In the genomic region with DNA sequence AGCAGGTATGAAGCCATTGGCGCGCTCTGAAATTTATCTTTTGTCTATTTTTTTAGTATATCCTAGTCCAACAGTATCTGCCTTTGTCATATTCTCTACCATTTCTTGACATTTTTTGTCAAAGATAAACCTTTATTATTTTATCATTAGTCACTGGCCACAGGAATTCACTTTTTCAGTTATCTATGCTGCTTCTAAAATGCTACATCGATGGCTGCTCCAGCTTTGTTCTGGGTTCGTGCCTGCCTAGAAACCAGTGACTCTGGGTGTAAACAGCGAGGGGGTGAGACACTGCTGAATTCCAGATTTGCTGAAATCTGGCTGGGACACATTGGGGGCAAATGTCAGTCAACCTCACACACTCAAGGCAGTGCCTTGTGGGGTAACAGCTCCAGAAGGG, we compare ENCODE assay signal across 18 cellular contexts.
A peak's percentile ranks its signal among the peaks of the same experiment; 100 is the strongest.
DNase-seq lines count a peak whose midpoint lies in the region; ATAC-seq and TF ChIP-seq lines count a peak whose summit lies in the region.
"Had no signal": no experiment of that assay in that cellular context is flagged by ENCODE, and none has a peak within 500 bp of the region (broad histone marks: within the 10 kb centered on the region; RNA-seq: fewer than 3 reads in every experiment).

No MANE protein-coding gene starts in this region.

- POLR2A ChIA-PET in activated CD4-positive, alpha-beta memory T cell treated with anti-CD3 and anti-CD28 coated beads for 36 hours (lab: Charles Lee), result no interaction called here

- CTCF ChIA-PET in activated CD4-positive, alpha-beta memory T cell treated with anti-CD3 and anti-CD28 coated beads for 36 hours (lab: Charles Lee), result no interaction called here

- H3K4me3 Mint-ChIP-seq in activated CD4-positive, alpha-beta memory T cell treated with anti-CD3 and anti-CD28 coated beads for 36 hours, result no peak overlapping the region
- H3K4me3 Mint-ChIP-seq: CD8-positive, alpha-beta memory T cell; immature natural killer cell; stimulated activated naive CD8-positive, alpha-beta T cell treated with anti-CD3 and anti-CD28 coated beads, Interleukin-15, Interleukin-2, amounts not matched to agents 100 ng/mL and 50 ng/mL, for 24 hours had no signal

- intact Hi-C loops in activated CD4-positive, alpha-beta memory T cell treated with anti-CD3 and anti-CD28 coated beads for 36 hours (cut with micrococcal nuclease), result no loop called here

- H3K4me1 Mint-ChIP-seq in activated CD4-positive, alpha-beta memory T cell treated with anti-CD3 and anti-CD28 coated beads for 36 hours (ENCODE audit: low read depth), result no peaks in the 10 kb centered on the region
- H3K4me1 Mint-ChIP-seq: CD8-positive, alpha-beta memory T cell; immature natural killer cell had no signal

- no peak overlapping the region for H3K4me3 ChIP-seq in fibroblast of pulmonary artery (replicated peaks; ENCODE audit: low read depth, low read length)
- H3K4me3 ChIP-seq: body of pancreas, SK-N-MC, skin epidermis, uterus had no signal

- peaks cover 24% of the 10 kb centered on the region for H3K9me3 Mint-ChIP-seq in activated CD4-positive, alpha-beta memory T cell treated with anti-CD3 and anti-CD28 coated beads for 36 hours

- no peak for TF ChIP-seq CTCF in fibroblast of pulmonary artery (IDR thresholded peaks at IDR 0.05; ENCODE audit: low read length, missing control alignments)

- DNase-seq in GM04503 (ENCODE audit: low read depth) (peak; percentile 12), fibroblast of pulmonary artery (ENCODE audit: low read depth) (peak; percentile 87), stromal cell of bone marrow (ENCODE audit: low read depth) (peak; percentile 44), hippocampal formation (lab: John Stamatoyannopoulos, UW) (no peak)
- DNase-seq in activated CD4-positive, alpha-beta memory T cell treated with anti-CD3 and anti-CD28 coated beads for 36 hours, result no peak
- DNase-seq in stimulated activated CD4-positive, alpha-beta T cell treated with anti-CD3 and anti-CD28 coated beads, Interleukin-4, amount 100 ng/mL, for 1 hour, result no peak
- DNase-seq: activated effector memory CD4-positive, alpha-beta T cell treated with Interleukin-2 at 50 U/mL for 16 hours; body of pancreas; CD8-positive, alpha-beta memory T cell; foreskin melanocyte; immature natural killer cell; mesendoderm; NCI-H446; uterus had no signal

- no peak overlapping the region for H3K27ac Mint-ChIP-seq in activated CD4-positive, alpha-beta memory T cell treated with anti-CD3 and anti-CD28 coated beads for 36 hours
- H3K27ac Mint-ChIP-seq: CD8-positive, alpha-beta memory T cell; immature natural killer cell; stimulated activated naive CD8-positive, alpha-beta T cell treated with anti-CD3 and anti-CD28 coated beads, Interleukin-15, Interleukin-2, amounts not matched to agents 100 ng/mL and 50 ng/mL, for 24 hours had no signal

- H3K36me3 Mint-ChIP-seq in activated CD4-positive, alpha-beta memory T cell treated with anti-CD3 and anti-CD28 coated beads for 36 hours, result peaks cover 2% of the 10 kb centered on the region
- H3K36me3 Mint-ChIP-seq: CD8-positive, alpha-beta memory T cell; immature natural killer cell had no signal

- peak; percentile 70 for ATAC-seq in SK-N-SH treated with all-trans-retinoic acid at 6 μM for 48 hours
- ATAC-seq: body of pancreas had no signal

- H3K27me3 Mint-ChIP-seq in activated CD4-positive, alpha-beta memory T cell treated with anti-CD3 and anti-CD28 coated beads for 36 hours, result peaks cover 12% of the 10 kb centered on the region

TF ChIP-seq in SK-N-SH treated with all-trans-retinoic acid at 6 μM for 48 hours, 23 proteins besides CTCF, POLR2A, EP300 and RAD21:
- TF ChIP-seq ZFP30 (CRISPR knock-in tag; IDR thresholded peaks at IDR 0.05), result no peak
- no peak for TF ChIP-seq ARNTL (CRISPR knock-in tag; IDR thresholded peaks at IDR 0.05; ENCODE audit: borderline replicate concordance, low read depth)
- TF ChIP-seq TOX (CRISPR knock-in tag; IDR thresholded peaks at IDR 0.05; ENCODE audit: borderline replicate concordance), result no peak
- TF ChIP-seq OSR1 (CRISPR knock-in tag; IDR thresholded peaks at IDR 0.05), result no peak
- TF ChIP-seq ZC3H10 (CRISPR knock-in tag; IDR thresholded peaks at IDR 0.05), result no peak
- no peak for TF ChIP-seq GLIS3 (CRISPR knock-in tag; IDR thresholded peaks at IDR 0.05)
- no peak for TF ChIP-seq SNAI2 (CRISPR knock-in tag; IDR thresholded peaks at IDR 0.05)
- no peak for TF ChIP-seq PPARA (CRISPR knock-in tag; IDR thresholded peaks at IDR 0.05; ENCODE audit: borderline replicate concordance)
- TF ChIP-seq CSDC2 (CRISPR knock-in tag; IDR thresholded peaks at IDR 0.05), result no peak
- TF ChIP-seq, protein P1, sequence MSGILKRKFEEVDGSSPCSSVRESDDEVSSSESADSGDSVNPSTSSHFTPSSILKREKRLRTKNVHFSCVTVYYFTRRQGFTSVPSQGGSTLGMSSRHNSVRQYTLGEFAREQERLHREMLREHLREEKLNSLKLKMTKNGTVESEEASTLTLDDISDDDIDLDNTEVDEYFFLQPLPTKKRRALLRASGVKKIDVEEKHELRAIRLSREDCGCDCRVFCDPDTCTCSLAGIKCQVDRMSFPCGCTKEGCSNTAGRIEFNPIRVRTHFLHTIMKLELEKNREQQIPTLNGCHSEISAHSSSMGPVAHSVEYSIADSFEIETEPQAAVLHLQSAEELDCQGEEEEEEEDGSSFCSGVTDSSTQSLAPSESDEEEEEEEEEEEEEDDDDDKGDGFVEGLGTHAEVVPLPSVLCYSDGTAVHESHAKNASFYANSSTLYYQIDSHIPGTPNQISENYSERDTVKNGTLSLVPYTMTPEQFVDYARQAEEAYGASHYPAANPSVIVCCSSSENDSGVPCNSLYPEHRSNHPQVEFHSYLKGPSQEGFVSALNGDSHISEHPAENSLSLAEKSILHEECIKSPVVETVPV (CRISPR knock-in tag; IDR thresholded peaks at IDR 0.05), result no peak
- TF ChIP-seq, protein P2, sequence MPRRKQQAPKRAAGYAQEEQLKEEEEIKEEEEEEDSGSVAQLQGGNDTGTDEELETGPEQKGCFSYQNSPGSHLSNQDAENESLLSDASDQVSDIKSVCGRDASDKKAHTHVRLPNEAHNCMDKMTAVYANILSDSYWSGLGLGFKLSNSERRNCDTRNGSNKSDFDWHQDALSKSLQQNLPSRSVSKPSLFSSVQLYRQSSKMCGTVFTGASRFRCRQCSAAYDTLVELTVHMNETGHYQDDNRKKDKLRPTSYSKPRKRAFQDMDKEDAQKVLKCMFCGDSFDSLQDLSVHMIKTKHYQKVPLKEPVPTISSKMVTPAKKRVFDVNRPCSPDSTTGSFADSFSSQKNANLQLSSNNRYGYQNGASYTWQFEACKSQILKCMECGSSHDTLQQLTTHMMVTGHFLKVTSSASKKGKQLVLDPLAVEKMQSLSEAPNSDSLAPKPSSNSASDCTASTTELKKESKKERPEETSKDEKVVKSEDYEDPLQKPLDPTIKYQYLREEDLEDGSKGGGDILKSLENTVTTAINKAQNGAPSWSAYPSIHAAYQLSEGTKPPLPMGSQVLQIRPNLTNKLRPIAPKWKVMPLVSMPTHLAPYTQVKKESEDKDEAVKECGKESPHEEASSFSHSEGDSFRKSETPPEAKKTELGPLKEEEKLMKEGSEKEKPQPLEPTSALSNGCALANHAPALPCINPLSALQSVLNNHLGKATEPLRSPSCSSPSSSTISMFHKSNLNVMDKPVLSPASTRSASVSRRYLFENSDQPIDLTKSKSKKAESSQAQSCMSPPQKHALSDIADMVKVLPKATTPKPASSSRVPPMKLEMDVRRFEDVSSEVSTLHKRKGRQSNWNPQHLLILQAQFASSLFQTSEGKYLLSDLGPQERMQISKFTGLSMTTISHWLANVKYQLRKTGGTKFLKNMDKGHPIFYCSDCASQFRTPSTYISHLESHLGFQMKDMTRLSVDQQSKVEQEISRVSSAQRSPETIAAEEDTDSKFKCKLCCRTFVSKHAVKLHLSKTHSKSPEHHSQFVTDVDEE (CRISPR knock-in tag; IDR thresholded peaks at IDR 0.05), result no peak
- no peak for TF ChIP-seq BACH2 (CRISPR knock-in tag; IDR thresholded peaks at IDR 0.05; ENCODE audit: borderline replicate concordance)
- TF ChIP-seq, protein P3, sequence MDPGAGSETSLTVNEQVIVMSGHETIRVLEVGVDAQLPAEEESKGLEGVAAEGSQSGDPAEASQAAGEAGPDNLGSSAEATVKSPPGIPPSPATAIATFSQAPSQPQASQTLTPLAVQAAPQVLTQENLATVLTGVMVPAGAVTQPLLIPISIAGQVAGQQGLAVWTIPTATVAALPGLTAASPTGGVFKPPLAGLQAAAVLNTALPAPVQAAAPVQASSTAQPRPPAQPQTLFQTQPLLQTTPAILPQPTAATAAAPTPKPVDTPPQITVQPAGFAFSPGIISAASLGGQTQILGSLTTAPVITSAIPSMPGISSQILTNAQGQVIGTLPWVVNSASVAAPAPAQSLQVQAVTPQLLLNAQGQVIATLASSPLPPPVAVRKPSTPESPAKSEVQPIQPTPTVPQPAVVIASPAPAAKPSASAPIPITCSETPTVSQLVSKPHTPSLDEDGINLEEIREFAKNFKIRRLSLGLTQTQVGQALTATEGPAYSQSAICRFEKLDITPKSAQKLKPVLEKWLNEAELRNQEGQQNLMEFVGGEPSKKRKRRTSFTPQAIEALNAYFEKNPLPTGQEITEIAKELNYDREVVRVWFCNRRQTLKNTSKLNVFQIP (CRISPR knock-in tag; IDR thresholded peaks at IDR 0.05; ENCODE audit: borderline replicate concordance, low read depth), result no peak
- TF ChIP-seq ZFP3 (CRISPR knock-in tag; IDR thresholded peaks at IDR 0.05), result no peak
- no peak for TF ChIP-seq ZNF70 (CRISPR knock-in tag; IDR thresholded peaks at IDR 0.05)
- TF ChIP-seq ZNF8 (CRISPR knock-in tag; IDR thresholded peaks at IDR 0.05), result no peak
- TF ChIP-seq ISL1 (CRISPR knock-in tag; IDR thresholded peaks at IDR 0.05), result no peak
- TF ChIP-seq RARB (CRISPR knock-in tag; IDR thresholded peaks at IDR 0.05), result no peak
- no peak for TF ChIP-seq ZNF565 (CRISPR knock-in tag; conservative IDR thresholded peaks at IDR 0.05; ENCODE audit: low read depth)
- no peak for TF ChIP-seq TCF4 (CRISPR knock-in tag; IDR thresholded peaks at IDR 0.05; ENCODE audit: borderline replicate concordance)

Comparison
In these comparisons a context has a peak if more than half of its experiments do, and no peak if none do; other contexts are left out.
1. DNase-seq: peak in GM04503 (single experiment), fibroblast of pulmonary artery (single experiment) and stromal cell of bone marrow (single experiment); none in activated CD4-positive, alpha-beta memory T cell treated with anti-CD3 and anti-CD28 coated beads for 36 hours (single experiment), stimulated activated CD4-positive, alpha-beta T cell treated with anti-CD3 and anti-CD28 coated beads, Interleukin-4, amount 100 ng/mL, for 1 hour (single experiment) and hippocampal formation (0 of 2).